Comparison of ENCODE assay signal across 1 cellular context in genomic region chr15:75172168-75172841, GRCh38.
TF ChIP-seq lines count a peak whose summit lies in the region.

No MANE protein-coding gene starts in this region.

TF ChIP-seq in GM23338, 12 proteins besides CTCF, POLR2A, EP300 and RAD21 (continued from another document):
- TF ChIP-seq ZNF462 (CRISPR knock-in tag; IDR thresholded peaks at IDR 0.05) (no peak), ZNF331 (CRISPR knock-in tag; IDR thresholded peaks at IDR 0.05; ENCODE audit: low read depth) (no peak), STAT1 (IDR thresholded peaks at IDR 0.05; ENCODE audit: unreplicated experiment) (no peak), ETS1 (IDR thresholded peaks at IDR 0.05) (no peak)
TF ChIP-seq in GM23338: peak in this region for 0.
